11 cellular contexts compared by ENCODE assay signal in genomic region chr1:60904079-60904852, GRCh38.
DNase-seq lines count a peak whose midpoint lies in the region; ATAC-seq and TF ChIP-seq lines count a peak whose summit lies in the region.
"Had no signal": no experiment of that assay in that cellular context is flagged by ENCODE, and none has a peak within 500 bp of the region (broad histone marks: within the 10 kb centered on the region; RNA-seq: fewer than 3 reads in every experiment).

No MANE protein-coding gene starts in this region.

- H3K9me3 Mint-ChIP-seq in osteocyte (ENCODE audit: unreplicated experiment) (no peaks in the 10 kb centered on the region), mesothelial cell of epicardium (peaks cover 5% of the 10 kb centered on the region)
- H3K9me3 Mint-ChIP-seq: CD14-positive monocyte had no signal

- H3K4me3 Mint-ChIP-seq in osteocyte (ENCODE audit: unreplicated experiment) (peak overlapping the region; percentile 24), mesothelial cell of epicardium (no peak overlapping the region)
- H3K4me3 Mint-ChIP-seq: CD14-positive monocyte had no signal

- H3K27ac Mint-ChIP-seq in osteocyte (ENCODE audit: unreplicated experiment) = peak overlapping the region; percentile 83
- H3K27ac Mint-ChIP-seq in mesothelial cell of epicardium = no peak overlapping the region

- ATAC-seq in SK-N-SH treated with all-trans-retinoic acid at 6 μM for 48 hours (peak; percentile 80), GM19351 (IDR thresholded peaks at IDR 0.05; ENCODE audit: unreplicated experiment) (no peak)

- TF ChIP-seq CTCF in osteocyte (IDR thresholded peaks at IDR 0.05) = no peak
- no peak for TF ChIP-seq CTCF in mesothelial cell of epicardium (IDR thresholded peaks at IDR 0.05; ENCODE audit: unreplicated experiment)

- H3K4me1 Mint-ChIP-seq in osteocyte (ENCODE audit: unreplicated experiment) = peaks cover 26% of the 10 kb centered on the region
- peaks cover 5% of the 10 kb centered on the region for H3K4me1 Mint-ChIP-seq in mesothelial cell of epicardium
- H3K4me1 Mint-ChIP-seq: CD14-positive monocyte had no signal

- H3K27me3 Mint-ChIP-seq in osteocyte (ENCODE audit: unreplicated experiment) (no peaks in the 10 kb centered on the region), mesothelial cell of epicardium (ENCODE audit: low read depth) (no peaks in the 10 kb centered on the region)

- DNase-seq in DMS 273 (lab: John Stamatoyannopoulos, UW; ENCODE audit: unreplicated experiment) (peak; percentile 79), fibroblast of the conjunctiva (ENCODE audit: low read depth) (peak; percentile 46), osteocyte (ENCODE audit: extremely low spot score, unreplicated experiment) (no peak), mesothelial cell of epicardium (ENCODE audit: low spot score in 2 of 2, unreplicated experiment in 2 of 2) (no peak), UCSD-AML1 (lab: John Stamatoyannopoulos, UW; ENCODE audit: unreplicated experiment) (no peak)
- DNase-seq in activated CD8-positive, alpha-beta memory T cell treated with anti-CD3 and anti-CD28 coated beads, Interleukin-2, amount 50 U/mL, for 4 hours = no peak
- DNase-seq: activated CD8-positive, alpha-beta memory T cell treated with anti-CD3 and anti-CD28 coated beads for 24 hours; SIG-M5 had no signal

- H3K36me3 Mint-ChIP-seq in osteocyte (ENCODE audit: unreplicated experiment) (no peaks in the 10 kb centered on the region), mesothelial cell of epicardium (no peaks in the 10 kb centered on the region)
- H3K36me3 Mint-ChIP-seq: CD14-positive monocyte had no signal

TF ChIP-seq in SK-N-SH treated with all-trans-retinoic acid at 6 μM for 48 hours, 23 proteins besides CTCF, POLR2A, EP300 and RAD21:
- TF ChIP-seq TCF4 (CRISPR knock-in tag; IDR thresholded peaks at IDR 0.05; ENCODE audit: borderline replicate concordance) (no peak), PATZ1 (CRISPR knock-in tag; IDR thresholded peaks at IDR 0.05; ENCODE audit: borderline replicate concordance) (no peak), TSHZ2 (CRISPR knock-in tag; IDR thresholded peaks at IDR 0.05) (no peak)

Comparison
In these comparisons a context has a peak if more than half of its experiments do, and no peak if none do; other contexts are left out.
1. DNase-seq: peak in DMS 273 (single experiment) and fibroblast of the conjunctiva (single experiment); none in osteocyte (single experiment), activated CD8-positive, alpha-beta memory T cell treated with anti-CD3 and anti-CD28 coated beads, Interleukin-2, amount 50 U/mL, for 4 hours (single experiment), mesothelial cell of epicardium (0 of 2) and UCSD-AML1 (single experiment).